19 cellular contexts compared by ENCODE assay signal in the genomic region with DNA sequence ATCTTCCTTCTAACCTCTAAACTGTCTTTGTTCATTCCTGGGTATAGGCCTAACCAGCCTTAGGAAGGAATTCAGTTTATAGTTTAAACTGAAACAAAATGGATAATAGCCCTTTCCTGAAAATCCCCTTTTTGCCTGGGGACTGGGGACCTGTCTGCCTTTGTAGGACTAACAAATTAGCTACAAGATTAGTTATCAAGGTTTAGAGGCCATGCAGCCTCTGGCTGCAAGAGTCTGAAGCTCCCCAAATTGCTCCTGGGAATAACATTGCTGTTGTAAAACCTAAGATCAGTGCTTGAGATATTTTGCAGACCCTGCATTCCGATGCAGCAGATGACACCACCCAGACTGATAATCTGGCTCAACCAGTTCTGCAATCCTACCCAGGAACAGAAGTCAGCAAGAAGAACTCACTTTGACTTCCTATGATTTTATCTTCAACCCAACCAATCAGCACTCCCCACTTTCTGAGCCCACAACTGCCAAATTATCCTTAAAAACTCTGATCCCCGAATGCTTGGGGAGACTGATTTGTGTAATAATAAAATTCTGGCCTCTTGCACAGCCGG.
"Had no signal": no experiment of that assay in that cellular context is flagged by ENCODE, and none has a peak within 500 bp of the region (broad histone marks: within the 10 kb centered on the region; RNA-seq: fewer than 3 reads in every experiment).

No MANE protein-coding gene starts in this region.

- H3K36me3 ChIP-seq: gastrocnemius medialis, heart right ventricle, sigmoid colon, spleen, thyroid gland, uterus had no signal

- DNase-seq: activated CD4-positive, alpha-beta T cell treated with anti-CD3 and anti-CD28 coated beads, Interleukin-2, amount 50 U/mL, for 1 hour; activated CD8-positive, alpha-beta memory T cell treated with anti-CD3 and anti-CD28 coated beads, Interleukin-2, amount 50 U/mL, for 4 hours; activated naive CD4-positive, alpha-beta T cell treated with anti-CD3 and anti-CD28 coated beads for 36 hours; activated T-cell treated with anti-CD3 and anti-CD28 coated beads, Interleukin-2, amount 50 U/mL, for 4 hours; caudate nucleus; erythroblast; gastrocnemius medialis; heart right ventricle; immature natural killer cell; nucleus accumbens; sigmoid colon; spleen; stimulated activated naive CD4-positive, alpha-beta T cell; T-cell; thyroid gland; uterus had no signal

- H3K27ac ChIP-seq: gastrocnemius medialis, heart right ventricle, sigmoid colon, spleen, thyroid gland, uterus had no signal

- H3K9me3 ChIP-seq: gastrocnemius medialis, heart right ventricle, sigmoid colon, spleen, thyroid gland, uterus had no signal

- H3K4me3 ChIP-seq: gastrocnemius medialis, heart right ventricle, sigmoid colon, spleen, thyroid gland, uterus had no signal

- H3K27ac Mint-ChIP-seq: activated naive CD4-positive, alpha-beta T cell treated with anti-CD3 and anti-CD28 coated beads for 36 hours; brain; immature natural killer cell; natural killer cell treated with Interleukin-12 subunit alpha and Interleukin-12 subunit beta and Interleukin-15 and Interleukin-18, amount 100 ng/mL, for 72 hours; T-cell had no signal

- H3K36me3 Mint-ChIP-seq: brain; immature natural killer cell; natural killer cell treated with Interleukin-12 subunit alpha and Interleukin-12 subunit beta and Interleukin-15 and Interleukin-18, amount 100 ng/mL, for 72 hours; T-cell had no signal

- H3K27me3 ChIP-seq: gastrocnemius medialis, sigmoid colon, thyroid gland, uterus had no signal

- H3K4me1 Mint-ChIP-seq: brain, immature natural killer cell, T-cell had no signal

- H3K9me3 Mint-ChIP-seq: activated naive CD4-positive, alpha-beta T cell treated with anti-CD3 and anti-CD28 coated beads for 36 hours; activated T-cell treated with anti-CD3 and anti-CD28 coated beads, Interleukin-2, amount 50 U/mL, for 4 hours; brain; natural killer cell treated with Interleukin-12 subunit alpha and Interleukin-12 subunit beta and Interleukin-15 and Interleukin-18, amount 100 ng/mL, for 72 hours; T-cell had no signal

- H3K4me3 Mint-ChIP-seq: activated naive CD4-positive, alpha-beta T cell treated with anti-CD3 and anti-CD28 coated beads for 36 hours; activated T-cell treated with anti-CD3 and anti-CD28 coated beads, Interleukin-2, amount 50 U/mL, for 4 hours; brain; immature natural killer cell; natural killer cell treated with Interleukin-12 subunit alpha and Interleukin-12 subunit beta and Interleukin-15 and Interleukin-18, amount 100 ng/mL, for 72 hours; T-cell had no signal

- ATAC-seq: activated CD4-positive, CD25-positive, alpha-beta regulatory T cell treated with anti-CD3 and anti-CD28 coated beads, Interleukin-2, amount 50 U/mL, for 24 hours; activated T-cell treated with anti-CD3 and anti-CD28 coated beads, Interleukin-2, amount 50 U/mL, for 4 hours; gastrocnemius medialis; heart right ventricle; natural killer cell treated with Interleukin-12 subunit alpha and Interleukin-12 subunit beta and Interleukin-15 and Interleukin-18, amount 100 ng/mL, for 72 hours; T-cell had no signal

- H3K4me1 ChIP-seq: gastrocnemius medialis, heart right ventricle, spleen, thyroid gland, uterus had no signal
